ENCODE assay signal across 24 cellular contexts in genomic region chr11:121692236-121692635, GRCh38.
"Had no signal": no experiment of that assay in that cellular context is flagged by ENCODE, and none has a peak within 500 bp of the region (broad histone marks: within the 10 kb centered on the region; RNA-seq: fewer than 3 reads in every experiment).

No MANE protein-coding gene starts in this region.

- H3K4me3 ChIP-seq: ascending aorta, esophagus squamous epithelium, heart right ventricle, left lung, lung, mucosa of descending colon, thyroid gland, upper lobe of right lung had no signal

- H3K4me1 ChIP-seq: esophagus squamous epithelium, left lung, upper lobe of right lung had no signal

- H3K27me3 ChIP-seq: ascending aorta, heart right ventricle, thyroid gland, upper lobe of right lung had no signal

- H3K36me3 ChIP-seq: ascending aorta, esophagus squamous epithelium, heart right ventricle, left lung, thyroid gland, upper lobe of right lung had no signal

- DNase-seq: activated CD4-positive, alpha-beta T cell treated with anti-CD3 and anti-CD28 coated beads for 48 hours; activated CD4-positive, alpha-beta T cell treated with anti-CD3 and anti-CD28 coated beads, Interleukin-2, amount 50 U/mL, for 48 hours; activated CD8-positive, alpha-beta memory T cell treated with anti-CD3 and anti-CD28 coated beads for 24 hours; activated gamma-delta T cell; activated naive CD4-positive, alpha-beta T cell treated with anti-CD3 and anti-CD28 coated beads, Interleukin-2, amount 10 ng/mL, durations not matched to agents 7 days and 5 days; activated naive CD8-positive, alpha-beta T cell treated with anti-CD3 and anti-CD28 coated beads, Interleukin-2, amount 10 ng/mL, durations not matched to agents 7 days and 5 days; effector CD4-positive, alpha-beta T cell; esophagus squamous epithelium; foreskin melanocyte; heart right ventricle; kidney glomerular epithelial cell; left lung; mucosa of descending colon; small intestine; stimulated activated CD4-positive, alpha-beta T cell treated with anti-CD3 and anti-CD28 coated beads, Interleukin-1b, Interleukin-23, amount 100 ng/mL, for 48 hours; stimulated activated CD4-positive, alpha-beta T cell treated with anti-CD3 and anti-CD28 coated beads, Interleukin-4, amount 100 ng/mL, for 4 hours; stimulated activated CD8-positive, alpha-beta memory T cell treated with anti-CD3 and anti-CD28 coated beads, Interleukin-4, amount 100 ng/mL, for 48 hours; stimulated activated naive CD8-positive, alpha-beta T cell treated with anti-CD3 and anti-CD28 coated beads, Interleukin-15, amount 100 ng/mL, for 72 hours; T-helper 1 cell; thyroid gland; upper lobe of right lung had no signal

- H3K9me3 ChIP-seq: ascending aorta, esophagus squamous epithelium, heart right ventricle, left lung, mucosa of descending colon, thyroid gland, upper lobe of right lung had no signal

- H3K27ac ChIP-seq: ascending aorta, esophagus squamous epithelium, heart right ventricle, left lung, thyroid gland, upper lobe of right lung, VCaP had no signal
